9 cellular contexts compared by ENCODE assay signal in the genomic region with DNA sequence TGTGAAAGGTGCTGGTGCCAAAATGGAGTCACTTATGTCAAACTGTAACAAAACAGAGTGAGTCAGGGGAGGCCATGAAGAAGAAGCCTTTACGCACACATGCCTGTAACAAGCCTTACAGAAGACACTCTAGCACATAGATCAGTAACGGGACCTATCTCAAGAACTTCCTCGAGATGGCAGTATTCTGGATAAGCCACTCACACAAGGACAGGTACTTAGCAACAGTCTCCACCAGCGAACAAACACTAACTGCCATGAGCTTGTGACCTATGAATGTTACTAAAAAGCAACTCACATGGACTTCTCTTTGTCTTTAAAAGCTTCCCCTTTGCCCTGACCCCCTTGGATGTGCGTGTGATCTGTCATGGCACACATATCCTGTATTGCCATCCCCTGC.
DNase-seq lines count a peak whose midpoint lies in the region; FAIRE-seq and TF ChIP-seq lines count a peak whose summit lies in the region.
"Had no signal": no experiment of that assay in that cellular context is flagged by ENCODE, and none has a peak within 500 bp of the region (broad histone marks: within the 10 kb centered on the region; RNA-seq: fewer than 3 reads in every experiment).

No MANE protein-coding gene starts in this region.

- no peaks in the 10 kb centered on the region for H3K79me2 ChIP-seq in osteoblast (ENCODE audit: insufficient read depth, low read length)

- no peak overlapping the region for H3K4me2 ChIP-seq in osteoblast (ENCODE audit: insufficient read depth, low read length)

- no peak overlapping the region for H2AFZ ChIP-seq in osteoblast (ENCODE audit: low read length)

- peaks cover 22% of the 10 kb centered on the region for H3K27me3 ChIP-seq in osteoblast (ENCODE audit: insufficient read depth, low read length)
- H3K27me3 ChIP-seq: thyroid gland had no signal

- H3K4me3 ChIP-seq in astrocyte of the cerebellum (ENCODE audit: low read depth, low read length) (no peak overlapping the region), osteoblast (ENCODE audit: insufficient read depth, low read length) (no peak overlapping the region)
- H3K4me3 ChIP-seq: thyroid gland had no signal

- no peak for FAIRE-seq in D721Med (lab: Jason Lieb, UNC)

- H3K9me3 ChIP-seq in osteoblast (ENCODE audit: low read depth, low read length) = no peaks in the 10 kb centered on the region
- H3K9me3 ChIP-seq: thyroid gland had no signal

- H3K4me1 ChIP-seq in osteoblast (ENCODE audit: insufficient read depth, low read length) = no peaks in the 10 kb centered on the region
- H3K4me1 ChIP-seq: thyroid gland had no signal

- no peaks in the 10 kb centered on the region for H3K36me3 ChIP-seq in osteoblast (ENCODE audit: insufficient read depth, low read length)
- H3K36me3 ChIP-seq: thyroid gland had no signal

- no peak overlapping the region for H3K27ac ChIP-seq in osteoblast (ENCODE audit: low read depth, low read length)
- H3K27ac ChIP-seq: thyroid gland had no signal

- TF ChIP-seq CTCF in LNCAP (IDR thresholded peaks at IDR 0.05) (peak; percentile 52), astrocyte of the cerebellum (IDR thresholded peaks at IDR 0.05; ENCODE audit: low read depth, low read length, missing control alignments) (peak; percentile 22), osteoblast (IDR thresholded peaks at IDR 0.05; ENCODE audit: extremely low read depth, low read depth, low read length) (peak; percentile 32), D721Med (IDR thresholded peaks at IDR 0.05; ENCODE audit: insufficient read depth, missing control alignments) (no peak)

- no peaks in the 10 kb centered on the region for H4K20me1 ChIP-seq in osteoblast (ENCODE audit: insufficient read depth, low read length)

- peak; percentile 13 for DNase-seq in NCI-H510A treated with DMSO at 0.1 percent for 48 hours (lab: John Stamatoyannopoulos, UW)
- DNase-seq in NCI-H510A (lab: John Stamatoyannopoulos, UW) = no peak
- no peak for DNase-seq in astrocyte of the cerebellum (ENCODE audit: low read depth)
- no peak for DNase-seq in osteoblast (ENCODE audit: insufficient read length, low spot score, missing footprints)
- DNase-seq in T1000 (lab: John Stamatoyannopoulos, UW) = no peak
- DNase-seq in D721Med (ENCODE audit: insufficient read length, low spot score) = no peak
- DNase-seq in DMS114 treated with DMSO at 0.1 percent for 48 hours (lab: John Stamatoyannopoulos, UW; ENCODE audit: unreplicated experiment) = no peak

- in situ Hi-C loops in astrocyte of the cerebellum (cut with HindIII; ENCODE audit: low sequenced_read_pairs) = no loop called here
